8 cellular contexts compared by ENCODE assay signal in the genomic region with DNA sequence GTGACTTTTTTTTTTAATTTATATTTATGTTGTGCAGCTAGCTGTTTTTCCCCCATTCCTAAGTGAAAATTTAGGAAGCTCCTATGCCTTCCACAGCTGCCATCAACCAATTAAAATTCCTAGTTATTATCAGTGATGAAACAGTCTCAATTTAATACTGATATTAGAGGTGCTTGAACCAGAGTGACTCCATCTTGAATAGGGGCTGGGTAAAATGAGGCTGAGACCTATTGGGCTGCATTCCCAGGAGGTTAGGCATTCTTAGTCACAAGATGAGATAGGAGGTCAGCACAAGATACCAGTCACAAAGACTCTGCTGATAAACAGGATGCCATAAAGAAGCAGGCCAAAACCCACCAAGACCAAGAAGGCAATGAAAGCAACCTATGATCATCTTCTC.
"Had no signal": no experiment of that assay in that cellular context is flagged by ENCODE, and none has a peak within 500 bp of the region (broad histone marks: within the 10 kb centered on the region; RNA-seq: fewer than 3 reads in every experiment).

No MANE protein-coding gene starts in this region.

- DNase-seq: GDM1, GF-D8 had no signal

- ATAC-seq: GM12878 had no signal

- FAIRE-seq: G401.6, GM12878, GM12891, GM12892, GM18507, GM19239 had no signal

- H3K4me3 ChIP-seq: GM12878 had no signal
